ENCODE assay signal across 12 cellular contexts in genomic region chr12:4134833-4135597, GRCh38.
DNase-seq lines count a peak whose midpoint lies in the region; ATAC-seq, FAIRE-seq and TF ChIP-seq lines count a peak whose summit lies in the region.
"Had no signal": no experiment of that assay in that cellular context is flagged by ENCODE, and none has a peak within 500 bp of the region (broad histone marks: within the 10 kb centered on the region; RNA-seq: fewer than 3 reads in every experiment).

No MANE protein-coding gene starts in this region.

- peak overlapping the region; percentile 71 for H3K4me2 ChIP-seq in neural progenitor cell
- H3K4me2 ChIP-seq: SK-N-SH had no signal

- no peaks in the 10 kb centered on the region for H3K36me3 Mint-ChIP-seq in endodermal cell (ENCODE audit: low read depth)
- H3K36me3 Mint-ChIP-seq in neural progenitor cell: no peaks in the 10 kb centered on the region

- H2AFZ ChIP-seq in neural progenitor cell (replicated peaks): peak overlapping the region; percentile 97

- intact Hi-C loops in mucosa of descending colon (cut with DNase I, micrococcal nuclease): no loop called here
- intact Hi-C loops in posterior cingulate gyrus (cut with DNase I): no loop called here

- H3K4me1 Mint-ChIP-seq in endodermal cell (peaks cover 53% of the 10 kb centered on the region), neural progenitor cell (peaks cover 46% of the 10 kb centered on the region)

- H3K4me3 ChIP-seq in SJCRH30 (peak overlapping the region; percentile 52), endodermal cell (ENCODE audit: low read length) (peak overlapping the region; percentile 47), neural progenitor cell (peak overlapping the region; percentile 24), mucosa of descending colon (no peak overlapping the region)
- H3K4me3 ChIP-seq: right lobe of liver had no signal

- H3K27me3 ChIP-seq in SJCRH30 (no peaks in the 10 kb centered on the region), endodermal cell (ENCODE audit: control insufficient read depth, insufficient read depth, low read length, poor library complexity, severe bottlenecking) (no peaks in the 10 kb centered on the region), neural progenitor cell (no peaks in the 10 kb centered on the region)
- H3K27me3 ChIP-seq: right lobe of liver had no signal

- no peaks in the 10 kb centered on the region for H4K20me1 ChIP-seq in neural progenitor cell (ENCODE audit: low read depth)

- WGBS in endodermal cell (ENCODE audit: insufficient coverage in 1 of 2, insufficient read length in 1 of 2), 2 experiments: 38 to 80% methylated on average over 3 to 11 of the region's 12 CpGs

- H3K9me3 ChIP-seq in SJCRH30 (replicated peaks): peaks cover 2% of the 10 kb centered on the region; the same call in 1 of the 2 replicates
- H3K9me3 ChIP-seq in endodermal cell (ENCODE audit: control insufficient read depth, low read length): no peaks in the 10 kb centered on the region
- no peaks in the 10 kb centered on the region for H3K9me3 ChIP-seq in neural progenitor cell (ENCODE audit: low read depth)
- H3K9me3 ChIP-seq in mucosa of descending colon: no peaks in the 10 kb centered on the region
- H3K9me3 ChIP-seq: right lobe of liver, SK-N-SH had no signal

- H3K27me3 Mint-ChIP-seq in endodermal cell (ENCODE audit: insufficient read depth): peaks cover under 1% of the 10 kb centered on the region
- H3K27me3 Mint-ChIP-seq in neural progenitor cell (ENCODE audit: insufficient read depth, low read depth): peaks cover 15% of the 10 kb centered on the region
- H3K27me3 Mint-ChIP-seq: CD8-positive, alpha-beta memory T cell had no signal

- H3K27ac Mint-ChIP-seq in endodermal cell (peak overlapping the region; percentile 88), neural progenitor cell (peak overlapping the region; percentile 27)

- H3K79me2 ChIP-seq in neural progenitor cell (ENCODE audit: low read depth): no peaks in the 10 kb centered on the region

- H3K9me3 Mint-ChIP-seq in endodermal cell (peaks cover 4% of the 10 kb centered on the region), neural progenitor cell (peaks cover 2% of the 10 kb centered on the region)

- FAIRE-seq in GM19239 (lab: Jason Lieb, UNC): peak; percentile 68
- FAIRE-seq: keratinocyte had no signal

- peaks cover 36% of the 10 kb centered on the region for H3F3A ChIP-seq in neural progenitor cell (ENCODE audit: low read depth)

- no peaks in the 10 kb centered on the region for H3K36me3 ChIP-seq in SJCRH30
- H3K36me3 ChIP-seq in endodermal cell (ENCODE audit: control insufficient read depth, insufficient read depth, low read length): no peaks in the 10 kb centered on the region
- H3K36me3 ChIP-seq in neural progenitor cell: no peaks in the 10 kb centered on the region
- H3K36me3 ChIP-seq in mucosa of descending colon (ENCODE audit: low read depth): no peaks in the 10 kb centered on the region
- H3K36me3 ChIP-seq: right lobe of liver had no signal

- DNase-seq in GM19239 (ENCODE audit: insufficient read length, low spot score) (no peak), SJCRH30 (peak; percentile 55 to 77), endodermal cell (peak; percentile 96), neural progenitor cell (ENCODE audit: low spot score) (peak; percentile 71), C1 segment of cervical spinal cord (lab: John Stamatoyannopoulos, UW) (no peak), mucosa of descending colon (no peak), posterior cingulate gyrus (no peak)
- DNase-seq: CD8-positive, alpha-beta memory T cell; NCI-H2029; SK-N-SH had no signal

- H3K4me3 Mint-ChIP-seq in endodermal cell: peak overlapping the region; percentile 38
- peak overlapping the region; percentile 69 for H3K4me3 Mint-ChIP-seq in neural progenitor cell
- H3K4me3 Mint-ChIP-seq: CD8-positive, alpha-beta memory T cell had no signal

- ATAC-seq in mucosa of descending colon: no peak

- H3K9ac ChIP-seq in endodermal cell (ENCODE audit: extremely low read depth, low read length, poor library complexity, severe bottlenecking) (no peak overlapping the region), neural progenitor cell (no peak overlapping the region)
- H3K9ac ChIP-seq: SK-N-SH had no signal

- peaks cover 50% of the 10 kb centered on the region for H3K4me1 ChIP-seq in SJCRH30
- H3K4me1 ChIP-seq in endodermal cell (ENCODE audit: control insufficient read depth, insufficient read depth, low read length): peaks cover 15% of the 10 kb centered on the region
- H3K4me1 ChIP-seq in neural progenitor cell: peaks cover 44% of the 10 kb centered on the region
- no peaks in the 10 kb centered on the region for H3K4me1 ChIP-seq in mucosa of descending colon (ENCODE audit: low read depth)
- H3K4me1 ChIP-seq: right lobe of liver had no signal

- TF ChIP-seq CTCF in endodermal cell (conservative IDR thresholded peaks at IDR 0.05) (no peak), neural progenitor cell (IDR thresholded peaks at IDR 0.05) (no peak), mucosa of descending colon (IDR thresholded peaks at IDR 0.05) (no peak)

- peak overlapping the region; percentile 97 for H3K27ac ChIP-seq in SJCRH30
- H3K27ac ChIP-seq in endodermal cell (ENCODE audit: low read depth, low read length): no peak overlapping the region
- H3K27ac ChIP-seq in neural progenitor cell: peak overlapping the region; percentile 78
- H3K27ac ChIP-seq: right lobe of liver had no signal

Comparison
In these comparisons a context has a peak if more than half of its experiments do, and no peak if none do; other contexts are left out.
1. DNase-seq: peak in SJCRH30 (2 of 2), endodermal cell (single experiment) and neural progenitor cell (single experiment); none in GM19239 (single experiment), C1 segment of cervical spinal cord (0 of 14), mucosa of descending colon (0 of 3) and posterior cingulate gyrus (0 of 10).